1 cellular context compared by ENCODE assay signal in genomic region chr3:169812844-169813677, GRCh38.
TF ChIP-seq lines count a peak whose summit lies in the region.

Gene LRRC34, minus strand, starts transcription at chr3:169812904. Its CDS starts 356 bp downstream, at chr3:169812548.
Gene LRRIQ4, plus strand, starts transcription at chr3:169812870. Its CDS starts 9,052 bp downstream, at chr3:169821922.

TF ChIP-seq in IMR-90, 13 proteins besides CTCF, POLR2A, EP300 and RAD21 (continued from another document):
- TF ChIP-seq ELK1 (IDR thresholded peaks at IDR 0.05; ENCODE audit: borderline replicate concordance, low read depth, low read length) (no peak), MAZ (IDR thresholded peaks at IDR 0.05; ENCODE audit: borderline replicate concordance, low read depth, low read length) (no peak), CEBPB (IDR thresholded peaks at IDR 0.05; ENCODE audit: low read depth, low read length) (no peak), NFE2L2 (IDR thresholded peaks at IDR 0.05; ENCODE audit: low read depth, low read length) (no peak), CHD1 (IDR thresholded peaks at IDR 0.05; ENCODE audit: low read depth, low read length) (no peak), SMC3 (IDR thresholded peaks at IDR 0.05; ENCODE audit: low read depth, low read length) (no peak), USF2 (IDR thresholded peaks at IDR 0.05; ENCODE audit: low read depth, low read length) (no peak)
